Comparison of ENCODE assay signal across 26 cellular contexts in genomic region chr7:90740364-90740763, GRCh38.
"Had no signal": no experiment of that assay in that cellular context is flagged by ENCODE, and none has a peak within 500 bp of the region (broad histone marks: within the 10 kb centered on the region; RNA-seq: fewer than 3 reads in every experiment).

No MANE protein-coding gene starts in this region.

- H3K4me3 Mint-ChIP-seq: activated CD4-positive, alpha-beta T cell treated with anti-CD3 and anti-CD28 coated beads, Interleukin-2, amount 10 ng/mL, durations not matched to agents 24 days and 14 days; activated CD8-positive, alpha-beta memory T cell treated with anti-CD3 and anti-CD28 coated beads, Interleukin-2, amount 10 ng/mL, durations not matched to agents 7 days and 5 days; activated naive CD4-positive, alpha-beta T cell treated with anti-CD3 and anti-CD28 coated beads for 36 hours; activated naive CD8-positive, alpha-beta T cell treated with anti-CD3 and anti-CD28 coated beads for 36 hours; activated T-helper 17 cell treated with anti-CD3 and anti-CD28 coated beads, Interleukin-2, amount 50 U/mL, for 72 hours; T-helper 17 cell; WTC11 had no signal

- H3K4me3 ChIP-seq: cardiac muscle cell, SJSA1 had no signal

- H3K4me1 ChIP-seq: SJSA1 had no signal

- H3K36me3 Mint-ChIP-seq: activated CD8-positive, alpha-beta memory T cell treated with anti-CD3 and anti-CD28 coated beads, Interleukin-2, amount 10 ng/mL, durations not matched to agents 7 days and 5 days; activated naive CD8-positive, alpha-beta T cell treated with anti-CD3 and anti-CD28 coated beads for 36 hours had no signal

- H3K27ac ChIP-seq: brain microvascular endothelial cell, cardiac muscle cell, SJSA1 had no signal

- H3K27me3 Mint-ChIP-seq: activated CD8-positive, alpha-beta memory T cell treated with anti-CD3 and anti-CD28 coated beads, Interleukin-2, amount 10 ng/mL, durations not matched to agents 7 days and 5 days; activated T-helper 17 cell treated with anti-CD3 and anti-CD28 coated beads, Interleukin-2, amount 50 U/mL, for 72 hours; T-helper 17 cell had no signal

- H3K9me3 Mint-ChIP-seq: activated CD4-positive, alpha-beta T cell treated with anti-CD3 and anti-CD28 coated beads, Interleukin-2, amount 10 ng/mL, durations not matched to agents 24 days and 14 days; activated naive CD4-positive, alpha-beta T cell treated with anti-CD3 and anti-CD28 coated beads for 36 hours; activated T-helper 17 cell treated with anti-CD3 and anti-CD28 coated beads, Interleukin-2, amount 50 U/mL, for 72 hours had no signal

- H3K36me3 ChIP-seq: cardiac muscle cell had no signal

- ATAC-seq: activated CD8-positive, alpha-beta memory T cell treated with anti-CD3 and anti-CD28 coated beads, Interleukin-2, amount 10 ng/mL, durations not matched to agents 7 days and 5 days; activated T-helper 17 cell treated with anti-CD3 and anti-CD28 coated beads, Interleukin-2, amount 50 U/mL, for 72 hours; PC-3; T-helper 17 cell; WTC11 had no signal

- DNase-seq: activated CD4-positive, alpha-beta T cell treated with anti-CD3 and anti-CD28 coated beads for 1 hour; activated CD4-positive, alpha-beta T cell treated with anti-CD3 and anti-CD28 coated beads, Interleukin-2, amount 10 ng/mL, durations not matched to agents 24 days and 14 days; activated CD4-positive, alpha-beta T cell treated with anti-CD3 and anti-CD28 coated beads, Interleukin-2, amount 50 U/mL, for 48 hours; activated CD8-positive, alpha-beta memory T cell treated with anti-CD3 and anti-CD28 coated beads, Interleukin-2, amount 10 ng/mL, durations not matched to agents 7 days and 5 days; activated gamma-delta T cell; activated naive CD4-positive, alpha-beta T cell treated with anti-CD3 and anti-CD28 coated beads for 36 hours; activated naive CD8-positive, alpha-beta T cell treated with anti-CD3 and anti-CD28 coated beads for 36 hours; activated T-cell treated with anti-CD3 and anti-CD28 coated beads, Interleukin-2, amount 50 U/mL, for 48 hours; brain microvascular endothelial cell; cortex of kidney; MM.1S; NCI-H1105; NCI-H1436; NCI-H187; NCI-H2081; NCI-H510A treated with DMSO at 0.1 percent for 48 hours; NCI-H69; NK-92 treated with Interleukin-12 subunit alpha and Interleukin-12 subunit beta, amount 100 ng/mL, for 24 hours; PC-3; SHP77; T-helper 17 cell; T-helper 9 cell had no signal

- H3K4me1 Mint-ChIP-seq: activated CD8-positive, alpha-beta memory T cell treated with anti-CD3 and anti-CD28 coated beads, Interleukin-2, amount 10 ng/mL, durations not matched to agents 7 days and 5 days; activated T-helper 17 cell treated with anti-CD3 and anti-CD28 coated beads, Interleukin-2, amount 50 U/mL, for 72 hours; T-helper 17 cell; WTC11 had no signal

- H3K27ac Mint-ChIP-seq: activated CD4-positive, alpha-beta T cell treated with anti-CD3 and anti-CD28 coated beads, Interleukin-2, amount 10 ng/mL, durations not matched to agents 24 days and 14 days; activated CD8-positive, alpha-beta memory T cell treated with anti-CD3 and anti-CD28 coated beads, Interleukin-2, amount 10 ng/mL, durations not matched to agents 7 days and 5 days; activated naive CD4-positive, alpha-beta T cell treated with anti-CD3 and anti-CD28 coated beads for 36 hours; activated naive CD8-positive, alpha-beta T cell treated with anti-CD3 and anti-CD28 coated beads for 36 hours; activated T-helper 17 cell treated with anti-CD3 and anti-CD28 coated beads, Interleukin-2, amount 50 U/mL, for 72 hours; T-helper 17 cell; WTC11 had no signal

- H3K9me3 ChIP-seq: SJSA1 had no signal

- H3K27me3 ChIP-seq: brain microvascular endothelial cell, cardiac muscle cell, SJSA1 had no signal
